Comparison of ENCODE assay signal across 25 cellular contexts in genomic region chr11:88304352-88304751, GRCh38.
"Had no signal": no experiment of that assay in that cellular context is flagged by ENCODE, and none has a peak within 500 bp of the region (broad histone marks: within the 10 kb centered on the region; RNA-seq: fewer than 3 reads in every experiment).

No MANE protein-coding gene starts in this region.

- H3K4me3 Mint-ChIP-seq: naive thymus-derived CD8-positive, alpha-beta T cell; neural progenitor cell; type B pancreatic cell had no signal

- H3K4me3 ChIP-seq: dorsolateral prefrontal cortex, heart left ventricle, mucosa of descending colon, neural progenitor cell, ovary, right atrium auricular region, suprapubic skin, thyroid gland, uterus had no signal

- FAIRE-seq: endometrium, frontal cortex, small intestine had no signal

- DNase-seq: cortex of kidney; dorsolateral prefrontal cortex; effector CD8-positive, alpha-beta T cell; heart left ventricle; hypothalamus; islet precursor cell; mammary epithelial cell; mucosa of descending colon; naive thymus-derived CD8-positive, alpha-beta T cell; nucleus accumbens; ovary; small intestine; stimulated activated CD4-positive, alpha-beta T cell treated with anti-CD3 and anti-CD28 coated beads, Interleukin-12 subunit alpha, Interleukin-12 subunit beta, amount 100 ng/mL, for 4 hours; stimulated activated CD4-positive, alpha-beta T cell treated with anti-CD3 and anti-CD28 coated beads, Interleukin-2, amount 100 ng/mL, for 48 hours; stimulated activated naive CD4-positive, alpha-beta T cell treated with Interleukin-2 at 50 U/mL for 16 hours; thyroid gland; uterus had no signal

- H3K4me1 ChIP-seq: right atrium auricular region, uterus had no signal

- H3K27ac Mint-ChIP-seq: neural progenitor cell, type B pancreatic cell had no signal

- H3K27ac ChIP-seq: dorsolateral prefrontal cortex, heart left ventricle, neural progenitor cell, ovary, right atrium auricular region, suprapubic skin, thyroid gland, uterus had no signal

- H3K9me3 ChIP-seq: heart left ventricle, mucosa of descending colon, ovary, right atrium auricular region, suprapubic skin, thyroid gland, uterus had no signal

- ATAC-seq: esophagus mucosa; heart left ventricle; left lobe of liver; mucosa of descending colon; naive thymus-derived CD8-positive, alpha-beta T cell had no signal

- H3K27me3 Mint-ChIP-seq: naive thymus-derived CD8-positive, alpha-beta T cell had no signal

- H3K4me2 ChIP-seq: neural progenitor cell had no signal
